1 cellular context compared by ENCODE assay signal in genomic region chr16:66849543-66849942, GRCh38.
TF ChIP-seq lines count a peak whose summit lies in the region.

No MANE protein-coding gene starts in this region.

TF ChIP-seq in H1, 55 proteins besides CTCF, POLR2A, EP300 and RAD21:
- TF ChIP-seq KDM4A (IDR thresholded peaks at IDR 0.05; ENCODE audit: low read depth, low read length, severe bottlenecking) (no peak), ASH2L (IDR thresholded peaks at IDR 0.05; ENCODE audit: low read length) (no peak), CTBP2 (IDR thresholded peaks at IDR 0.05; ENCODE audit: borderline replicate concordance, insufficient read depth, insufficient read length, low read length) (no peak)
TF ChIP-seq in H1: peak in this region for 0.
